1 cellular context compared by ENCODE assay signal in the genomic region with DNA sequence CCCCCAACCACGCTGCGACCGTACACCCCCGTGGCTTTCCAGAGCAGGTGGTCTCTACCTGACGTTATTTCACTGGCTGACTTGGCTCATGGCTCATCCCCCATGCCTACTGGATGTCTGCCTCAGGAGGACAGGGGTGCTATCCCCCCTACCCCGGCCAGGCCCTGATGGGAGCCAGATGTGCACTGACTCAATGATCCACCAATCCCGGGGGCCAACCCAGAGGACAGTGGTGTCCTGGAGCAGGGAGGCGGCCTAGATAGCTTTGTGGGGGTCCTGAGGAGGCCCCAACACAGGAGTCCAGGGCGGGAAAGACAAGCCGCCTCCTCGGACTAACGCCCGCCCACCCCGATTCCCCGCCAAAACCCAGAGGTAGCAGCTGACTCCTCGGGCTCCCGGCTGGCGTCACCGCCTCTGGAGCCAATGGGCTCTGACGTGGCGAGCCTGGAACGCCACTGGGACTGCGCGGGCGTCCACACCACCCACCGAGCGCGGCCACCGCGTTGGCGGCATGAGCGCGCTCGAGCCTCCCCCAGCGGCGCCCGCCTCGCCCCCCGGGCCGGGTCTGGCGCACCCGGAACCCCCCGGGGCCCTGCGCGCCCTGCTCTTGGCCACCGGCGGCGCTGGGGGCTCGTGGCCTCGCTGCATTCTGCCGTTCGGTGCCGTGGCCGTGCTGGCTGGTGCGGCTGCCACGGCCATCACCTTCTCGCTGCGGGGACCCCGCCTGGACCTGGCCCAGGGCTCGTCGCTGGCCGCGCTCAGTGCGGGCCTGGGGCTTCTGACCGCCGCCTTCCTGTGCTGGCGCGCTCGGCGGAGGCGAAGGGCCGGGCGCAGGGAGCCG.
A peak's percentile ranks its signal among the peaks of the same experiment; 100 is the strongest.
TF ChIP-seq lines count a peak whose summit lies in the region.

No MANE protein-coding gene starts in this region.

TF ChIP-seq in A549, 52 proteins besides CTCF, POLR2A, EP300 and RAD21:
- TF ChIP-seq TP53 (CRISPR knock-in tag; IDR thresholded peaks at IDR 0.05) (0 out of 2 replicates have a peak, but pooled peaks have one; percentile 51), CEBPB (IDR thresholded peaks at IDR 0.05) (no peak)
- TF ChIP-seq, protein P1, sequence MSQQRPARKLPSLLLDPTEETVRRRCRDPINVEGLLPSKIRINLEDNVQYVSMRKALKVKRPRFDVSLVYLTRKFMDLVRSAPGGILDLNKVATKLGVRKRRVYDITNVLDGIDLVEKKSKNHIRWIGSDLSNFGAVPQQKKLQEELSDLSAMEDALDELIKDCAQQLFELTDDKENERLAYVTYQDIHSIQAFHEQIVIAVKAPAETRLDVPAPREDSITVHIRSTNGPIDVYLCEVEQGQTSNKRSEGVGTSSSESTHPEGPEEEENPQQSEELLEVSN (IDR thresholded peaks at IDR 0.05; ENCODE audit: borderline replicate concordance, low read depth) = peak; percentile 86; the same call in 1 of the 2 replicates
